Comparison of ENCODE assay signal across 8 cellular contexts in genomic region chr17:40139566-40140058, GRCh38. TPM values are rescaled to one million over a fixed set of nuclear protein-coding genes. Genes with fewer than 3 reads are reported as not detected.
A peak's percentile ranks its signal among the peaks of the same experiment; 100 is the strongest.
DNase-seq lines count a peak whose midpoint lies in the region; ATAC-seq, FAIRE-seq and TF ChIP-seq lines count a peak whose summit lies in the region.

No MANE protein-coding gene starts in this region.

- H3K27me3 ChIP-seq in keratinocyte (ENCODE audit: control insufficient read depth, extremely low read depth, insufficient read depth, low read length): no peaks in the 10 kb centered on the region
- no peaks in the 10 kb centered on the region for H3K27me3 ChIP-seq in stomach

- peak overlapping the region; percentile 70 for H2AFZ ChIP-seq in keratinocyte (ENCODE audit: control insufficient read depth, low read length)

- peak overlapping the region; percentile 96 for H3K27ac Mint-ChIP-seq in activated CD4-positive, alpha-beta T cell treated with anti-CD3 and anti-CD28 coated beads, Interleukin-2, amount 10 ng/mL, durations not matched to agents 7 days and 5 days

- intact Hi-C loops in stomach (cut with DNase I; ENCODE audit: low total_unique reads): no loop called here

- H3K4me1 ChIP-seq in keratinocyte (ENCODE audit: control insufficient read depth, extremely low read depth, insufficient read depth, low read length): peaks cover 13% of the 10 kb centered on the region
- H3K4me1 ChIP-seq in stomach: peaks cover 20 to 66% (median 33%) of the 10 kb centered on the region in 4 donors

- H3K36me3 Mint-ChIP-seq in activated CD4-positive, alpha-beta T cell treated with anti-CD3 and anti-CD28 coated beads, Interleukin-2, amount 10 ng/mL, durations not matched to agents 7 days and 5 days (ENCODE audit: low read depth): peaks cover 45% of the 10 kb centered on the region

- peak overlapping the region; percentile 92 for H3K9ac ChIP-seq in keratinocyte (ENCODE audit: control insufficient read depth, extremely low read depth, insufficient read depth, low read length)

- H3K9me3 Mint-ChIP-seq in activated CD4-positive, alpha-beta T cell treated with anti-CD3 and anti-CD28 coated beads, Interleukin-2, amount 10 ng/mL, durations not matched to agents 7 days and 5 days: no peaks in the 10 kb centered on the region

- H3K79me2 ChIP-seq in keratinocyte (ENCODE audit: control insufficient read depth, insufficient read depth, low read length): peaks cover 19% of the 10 kb centered on the region

- H3K4me3 ChIP-seq in keratinocyte (ENCODE audit: control insufficient read depth in 2 of 3, extremely low read depth in 1 of 3, insufficient read depth in 2 of 3, low read depth in 1 of 3, low read length in 3 of 3) (peak overlapping the region; percentile 74 to 95 (median 77)), stomach (peak overlapping the region; percentile 55 to 87 (median 74))

- POLR2A ChIA-PET in activated CD4-positive, alpha-beta T cell treated with anti-CD3 and anti-CD28 coated beads, Interleukin-2, amount 10 ng/mL, durations not matched to agents 7 days and 5 days (lab: Charles Lee): no interaction called here

- H3K9me3 ChIP-seq in keratinocyte (ENCODE audit: control insufficient read depth, low read depth, low read length) (no peaks in the 10 kb centered on the region), stomach (no peaks in the 10 kb centered on the region)

- H4K20me1 ChIP-seq in keratinocyte (ENCODE audit: control insufficient read depth, extremely low read depth, insufficient read depth, low read length): no peaks in the 10 kb centered on the region

- no peaks in the 10 kb centered on the region for H3K9me1 ChIP-seq in keratinocyte (ENCODE audit: control insufficient read depth, extremely low read depth, insufficient read depth, low read length)

- peak; percentile 18 for ATAC-seq in HG03159 (IDR thresholded peaks at IDR 0.05; ENCODE audit: unreplicated experiment)

- dilution Hi-C loops in keratinocyte (cut with MboI; ENCODE audit: extremely low pct_ligation_motif_present, low sequenced_read_pairs): no loop called here

- TF ChIP-seq POLR2A in stomach (IDR thresholded peaks at IDR 0.05): no peak

- no peak for TF ChIP-seq EP300 in stomach (IDR thresholded peaks at IDR 0.05)

- 5 to 19% (median 16%) methylated on average over 14 of the region's 14 CpGs for WGBS in adipose tissue, 3 donors
- 8 to 12% (median 11%) methylated on average over 14 of the region's 14 CpGs for WGBS in stomach, 5 donors

- H3K27ac ChIP-seq in adipose tissue (ENCODE audit: low read depth, low read length) (peak overlapping the region; percentile 64), keratinocyte (ENCODE audit: control insufficient read depth, insufficient read depth, low read length) (peak overlapping the region; percentile 79), stomach (peak overlapping the region; percentile 97 to 99 (median 99))

- H3K4me3 Mint-ChIP-seq in activated CD4-positive, alpha-beta T cell treated with anti-CD3 and anti-CD28 coated beads, Interleukin-2, amount 10 ng/mL, durations not matched to agents 7 days and 5 days: peak overlapping the region; percentile 98

- FAIRE-seq in keratinocyte (lab: Jason Lieb, UNC): no peak

- peak overlapping the region; percentile 84 for H3K4me2 ChIP-seq in keratinocyte (ENCODE audit: control insufficient read depth, extremely low read depth, insufficient read depth, low read depth, low read length)

- CTCF ChIA-PET in activated CD4-positive, alpha-beta T cell treated with anti-CD3 and anti-CD28 coated beads, Interleukin-2, amount 10 ng/mL, durations not matched to agents 7 days and 5 days (lab: Charles Lee): interaction anchor here (0.6 to 3.8 kb wide), 12 partner anchors 10 to 1680 kb away, joined by 3 to 15 read pairs (median 4); partner anchors contain the start of gene NR1D1

- H3K36me3 ChIP-seq in keratinocyte (ENCODE audit: control insufficient read depth in 2 of 2, extremely low read depth in 1 of 2, insufficient read depth in 2 of 2, low read length in 2 of 2): peaks cover 11 to 18% of the 10 kb centered on the region in 2 experiments
- H3K36me3 ChIP-seq in stomach: peaks cover 26 to 62% (median 57%) of the 10 kb centered on the region in 4 donors

- peaks cover 42% of the 10 kb centered on the region for H3K4me1 Mint-ChIP-seq in activated CD4-positive, alpha-beta T cell treated with anti-CD3 and anti-CD28 coated beads, Interleukin-2, amount 10 ng/mL, durations not matched to agents 7 days and 5 days

- no peak for TF ChIP-seq CTCF in keratinocyte (optimal IDR thresholded peaks at IDR 0.05 in 1 of 3, IDR thresholded peaks at IDR 0.05 in 1 of 3, conservative IDR thresholded peaks at IDR 0.05 in 1 of 3; ENCODE audit: extremely low read depth in 1 of 3, insufficient read depth in 2 of 3, low read length in 3 of 3)
- TF ChIP-seq CTCF in stomach (IDR thresholded peaks at IDR 0.05): no peak

- no peak for DNase-seq in activated CD4-positive, alpha-beta T cell treated with anti-CD3 and anti-CD28 coated beads, Interleukin-2, amount 10 ng/mL, durations not matched to agents 7 days and 5 days
- no peak for DNase-seq in activated CD4-positive, alpha-beta T cell treated with anti-CD3 and anti-CD28 coated beads for 48 hours
- DNase-seq in keratinocyte (ENCODE audit: low read depth, low spot score) (no peak), stomach (no peak), DMS 273 treated with DMSO at 0.1 percent for 48 hours (lab: John Stamatoyannopoulos, UW) (no peak)
- DNase-seq in stimulated activated naive CD4-positive, alpha-beta T cell treated with Interleukin-2 at 50 U/mL for 16 hours (lab: John Stamatoyannopoulos, UW): no peak

- H3K27me3 Mint-ChIP-seq in activated CD4-positive, alpha-beta T cell treated with anti-CD3 and anti-CD28 coated beads, Interleukin-2, amount 10 ng/mL, durations not matched to agents 7 days and 5 days: no peaks in the 10 kb centered on the region

RNA-seq across cellular contexts. Expression of gene CASC3, which starts 0.7 kb away (rescaled TPM):
- 10 to 100 TPM; 84.8 to 89.2 TPM for total RNA-seq in activated CD4-positive, alpha-beta T cell treated with anti-CD3 and anti-CD28 coated beads, Interleukin-2, amount 10 ng/mL, durations not matched to agents 7 days and 5 days
- polyA plus RNA-seq in adipose tissue (10 to 100 TPM; 28.0 to 62.2 (median 43.2) TPM), keratinocyte (17.3 to 32.1 TPM (median 26.9 TPM) in 3 replicates), stomach (10 to 100 TPM; 27.6 to 42.2 (median 37.0) TPM)
- polyA plus RNA-seq in keratinocyte (2011; ENCODE audit: low read depth): 37.1 TPM
- polyA plus RNA-seq in keratinocyte (2011; cell fraction: cytosol; rRNA removed): 15.8 and 24.7 TPM in 2 replicates
- 70.6 and 74.1 TPM in 2 replicates for polyA plus RNA-seq in keratinocyte (2011; cell fraction: nucleus; rRNA removed)
- 27.0 and 27.8 TPM in 2 replicates for polyA plus RNA-seq in keratinocyte (2012; ENCODE audit: low replicate concordance)
- polyA minus RNA-seq in keratinocyte: 12.6 to 81.1 TPM (median 23.1 TPM) in 3 replicates
- polyA minus RNA-seq in keratinocyte (2011; cell fraction: cytosol; rRNA and poly(A)+ RNA removed): 16.5 TPM
- 12.3 and 18.8 TPM in 2 replicates for polyA minus RNA-seq in keratinocyte (2011; cell fraction: nucleus; rRNA and poly(A)+ RNA removed)
- total RNA-seq in stomach: 100 to 1,000 TPM in 2 of 5 donors, 10 to 100 TPM in 3; 41.9 to 198 (median 85.5) TPM

RNA-seq across cellular contexts. Expression of gene MSL1, which starts 17.8 kb away (rescaled TPM):
- 10 to 100 TPM; 95.4 to 97.1 TPM for total RNA-seq in activated CD4-positive, alpha-beta T cell treated with anti-CD3 and anti-CD28 coated beads, Interleukin-2, amount 10 ng/mL, durations not matched to agents 7 days and 5 days
- polyA plus RNA-seq in adipose tissue: 10 to 100 TPM; 33.8 to 88.4 (median 62.1) TPM
- 41.8 to 66.8 TPM (median 56.9 TPM) in 3 replicates for polyA plus RNA-seq in keratinocyte
- 54.9 TPM for polyA plus RNA-seq in keratinocyte (2011; ENCODE audit: low read depth)
- polyA plus RNA-seq in keratinocyte (2011; cell fraction: cytosol; rRNA removed): 31.4 and 53.5 TPM in 2 replicates
- 106 and 140 TPM in 2 replicates for polyA plus RNA-seq in keratinocyte (2011; cell fraction: nucleus; rRNA removed)
- 42.8 and 49.4 TPM in 2 replicates for polyA plus RNA-seq in keratinocyte (2012; ENCODE audit: low replicate concordance)
- polyA minus RNA-seq in keratinocyte: 9.9 to 38.5 TPM (median 27.3 TPM) in 3 replicates
- 23.0 TPM for polyA minus RNA-seq in keratinocyte (2011; cell fraction: cytosol; rRNA and poly(A)+ RNA removed)
- 28.5 and 50.4 TPM in 2 replicates for polyA minus RNA-seq in keratinocyte (2011; cell fraction: nucleus; rRNA and poly(A)+ RNA removed)
- total RNA-seq in stomach: 100 to 1,000 TPM in 2 of 5 donors, 10 to 100 TPM in 3; 47.1 to 322 (median 90.1) TPM
- 10 to 100 TPM; 29.3 to 63.8 (median 32.7) TPM for polyA plus RNA-seq in stomach

RNA-seq across cellular contexts. Expression of gene RAPGEFL1, which starts 37.7 kb away (rescaled TPM):
- total RNA-seq in activated CD4-positive, alpha-beta T cell treated with anti-CD3 and anti-CD28 coated beads, Interleukin-2, amount 10 ng/mL, durations not matched to agents 7 days and 5 days: 1 to 10 TPM; 4.0 to 5.1 TPM
- 1 to 10 TPM; 4.0 to 5.8 (median 4.5) TPM for polyA plus RNA-seq in adipose tissue
- polyA plus RNA-seq in keratinocyte: 13.2 to 37.6 TPM (median 21.8 TPM) in 3 replicates
- 36.7 TPM for polyA plus RNA-seq in keratinocyte (2011; ENCODE audit: low read depth)
- polyA plus RNA-seq in keratinocyte (2011; cell fraction: cytosol; rRNA removed): 12.2 and 17.2 TPM in 2 replicates
- polyA plus RNA-seq in keratinocyte (2011; cell fraction: nucleus; rRNA removed): 56.0 and 73.6 TPM in 2 replicates
- 10.0 and 79.0 TPM in 2 replicates for polyA plus RNA-seq in keratinocyte (2012; ENCODE audit: low replicate concordance)
- polyA minus RNA-seq in keratinocyte: 27.5 to 39.7 TPM (median 28.6 TPM) in 3 replicates
- polyA minus RNA-seq in keratinocyte (2011; cell fraction: cytosol; rRNA and poly(A)+ RNA removed): 13.4 TPM
- 21.4 and 23.1 TPM in 2 replicates for polyA minus RNA-seq in keratinocyte (2011; cell fraction: nucleus; rRNA and poly(A)+ RNA removed)
- total RNA-seq in stomach: 100 to 1,000 TPM in 1 of 5 donors, 10 to 100 TPM in 3, 1 to 10 TPM in 1; 8.5 to 294 (median 29.0) TPM
- polyA plus RNA-seq in stomach: 10 to 100 TPM in 2 of 3 donors, 1 to 10 TPM in 1; 5.2 to 76.8 (median 15.4) TPM

RNA-seq across cellular contexts. Expression of gene NR1D1, which starts 39.2 kb away (rescaled TPM):
- total RNA-seq in activated CD4-positive, alpha-beta T cell treated with anti-CD3 and anti-CD28 coated beads, Interleukin-2, amount 10 ng/mL, durations not matched to agents 7 days and 5 days: 1 to 10 TPM; 5.5 to 5.8 TPM
- polyA plus RNA-seq in adipose tissue (10 to 100 TPM in 2 of 3 donors, 1 to 10 TPM in 1; 7.3 to 20.7 (median 15.0) TPM), keratinocyte (0.46 to 7.5 TPM (median 1.0 TPM) in 3 replicates), stomach (10 to 100 TPM in 1 of 3 donors, 1 to 10 TPM in 2; 5.5 to 20.5 (median 9.6) TPM)
- polyA plus RNA-seq in keratinocyte (2011; ENCODE audit: low read depth): 25.7 TPM
- polyA plus RNA-seq in keratinocyte (2011; cell fraction: cytosol; rRNA removed): 2.4 and 5.9 TPM in 2 replicates
- polyA plus RNA-seq in keratinocyte (2011; cell fraction: nucleus; rRNA removed): 8.9 and 15.2 TPM in 2 replicates
- 12.2 and 71.1 TPM in 2 replicates for polyA plus RNA-seq in keratinocyte (2012; ENCODE audit: low replicate concordance)
- 2.1 to 31.5 TPM (median 3.6 TPM) in 3 replicates for polyA minus RNA-seq in keratinocyte
- polyA minus RNA-seq in keratinocyte (2011; cell fraction: cytosol; rRNA and poly(A)+ RNA removed): 7.7 TPM
- polyA minus RNA-seq in keratinocyte (2011; cell fraction: nucleus; rRNA and poly(A)+ RNA removed): 5.7 and 10.2 TPM in 2 replicates
- 10 to 100 TPM in 2 of 5 donors, 1 to 10 TPM in 3; 2.8 to 14.9 (median 9.0) TPM for total RNA-seq in stomach
